ENCODE assay signal across 1 cellular context in the genomic region with DNA sequence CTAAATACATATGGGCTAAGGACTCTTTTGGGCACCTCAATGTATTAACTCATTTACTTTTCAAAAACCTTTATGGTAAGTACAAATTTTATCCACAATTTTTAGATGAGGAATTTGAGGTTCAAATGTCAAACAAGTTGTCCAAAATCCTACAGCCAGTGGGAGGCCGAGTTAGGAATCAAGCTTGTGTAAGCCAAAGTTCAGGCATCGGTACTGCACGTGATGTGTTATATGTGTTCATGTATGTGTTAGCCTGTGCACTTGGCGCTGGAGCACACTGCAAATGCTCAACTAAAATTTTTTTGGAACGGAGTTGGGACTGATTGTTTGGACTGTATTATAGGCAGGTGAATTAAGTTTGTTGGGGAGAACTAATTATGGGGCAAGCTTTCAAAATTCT.
TF ChIP-seq lines count a peak whose summit lies in the region.

No MANE protein-coding gene starts in this region.

TF ChIP-seq in HepG2, 621 proteins besides CTCF, POLR2A, EP300 and RAD21 (continued from another document):
- TF ChIP-seq, protein P1, sequence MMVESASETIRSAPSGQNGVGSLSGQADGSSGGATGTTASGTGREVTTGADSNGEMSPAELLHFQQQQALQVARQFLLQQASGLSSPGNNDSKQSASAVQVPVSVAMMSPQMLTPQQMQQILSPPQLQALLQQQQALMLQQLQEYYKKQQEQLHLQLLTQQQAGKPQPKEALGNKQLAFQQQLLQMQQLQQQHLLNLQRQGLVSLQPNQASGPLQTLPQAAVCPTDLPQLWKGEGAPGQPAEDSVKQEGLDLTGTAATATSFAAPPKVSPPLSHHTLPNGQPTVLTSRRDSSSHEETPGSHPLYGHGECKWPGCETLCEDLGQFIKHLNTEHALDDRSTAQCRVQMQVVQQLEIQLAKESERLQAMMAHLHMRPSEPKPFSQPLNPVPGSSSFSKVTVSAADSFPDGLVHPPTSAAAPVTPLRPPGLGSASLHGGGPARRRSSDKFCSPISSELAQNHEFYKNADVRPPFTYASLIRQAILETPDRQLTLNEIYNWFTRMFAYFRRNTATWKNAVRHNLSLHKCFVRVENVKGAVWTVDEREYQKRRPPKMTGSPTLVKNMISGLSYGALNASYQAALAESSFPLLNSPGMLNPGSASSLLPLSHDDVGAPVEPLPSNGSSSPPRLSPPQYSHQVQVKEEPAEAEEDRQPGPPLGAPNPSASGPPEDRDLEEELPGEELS (CRISPR knock-in tag; IDR thresholded peaks at IDR 0.05) = no peak
- TF ChIP-seq, protein P2, sequence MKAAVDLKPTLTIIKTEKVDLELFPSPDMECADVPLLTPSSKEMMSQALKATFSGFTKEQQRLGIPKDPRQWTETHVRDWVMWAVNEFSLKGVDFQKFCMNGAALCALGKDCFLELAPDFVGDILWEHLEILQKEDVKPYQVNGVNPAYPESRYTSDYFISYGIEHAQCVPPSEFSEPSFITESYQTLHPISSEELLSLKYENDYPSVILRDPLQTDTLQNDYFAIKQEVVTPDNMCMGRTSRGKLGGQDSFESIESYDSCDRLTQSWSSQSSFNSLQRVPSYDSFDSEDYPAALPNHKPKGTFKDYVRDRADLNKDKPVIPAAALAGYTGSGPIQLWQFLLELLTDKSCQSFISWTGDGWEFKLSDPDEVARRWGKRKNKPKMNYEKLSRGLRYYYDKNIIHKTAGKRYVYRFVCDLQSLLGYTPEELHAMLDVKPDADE (CRISPR knock-in tag; IDR thresholded peaks at IDR 0.05) = no peak
- no peak for TF ChIP-seq RNF219 (CRISPR knock-in tag; IDR thresholded peaks at IDR 0.05)
- no peak for TF ChIP-seq SIX1 (CRISPR knock-in tag; IDR thresholded peaks at IDR 0.05; ENCODE audit: borderline replicate concordance)
- TF ChIP-seq CHCHD3 (CRISPR knock-in tag; IDR thresholded peaks at IDR 0.05) = no peak
- TF ChIP-seq ZNF615 (CRISPR knock-in tag; IDR thresholded peaks at IDR 0.05; ENCODE audit: borderline replicate concordance) = no peak
- TF ChIP-seq ATAD3A (CRISPR knock-in tag; IDR thresholded peaks at IDR 0.05) = no peak
- no peak for TF ChIP-seq ZNF451 (CRISPR knock-in tag; IDR thresholded peaks at IDR 0.05)
- TF ChIP-seq SMYD3 (CRISPR knock-in tag; IDR thresholded peaks at IDR 0.05) = no peak
- TF ChIP-seq GATA4 (IDR thresholded peaks at IDR 0.05; ENCODE audit: borderline replicate concordance, low read depth) = no peak
- TF ChIP-seq ZNF790 (CRISPR knock-in tag; IDR thresholded peaks at IDR 0.05; ENCODE audit: borderline replicate concordance) = no peak
- TF ChIP-seq ATF4 (CRISPR knock-in tag; IDR thresholded peaks at IDR 0.05) = peak in 1 of 2 experiments; percentile 38; a peak in 1 of 4 replicates
- no peak for TF ChIP-seq RBM22 (optimal IDR thresholded peaks at IDR 0.05; ENCODE audit: low read length)
- no peak for TF ChIP-seq BRCA1 (CRISPR knock-in tag; IDR thresholded peaks at IDR 0.05)
- 0 out of 2 replicates have a peak, but pooled peaks have one; percentile 16 for TF ChIP-seq ZNF878 (CRISPR knock-in tag; IDR thresholded peaks at IDR 0.05)
- TF ChIP-seq, protein P3, sequence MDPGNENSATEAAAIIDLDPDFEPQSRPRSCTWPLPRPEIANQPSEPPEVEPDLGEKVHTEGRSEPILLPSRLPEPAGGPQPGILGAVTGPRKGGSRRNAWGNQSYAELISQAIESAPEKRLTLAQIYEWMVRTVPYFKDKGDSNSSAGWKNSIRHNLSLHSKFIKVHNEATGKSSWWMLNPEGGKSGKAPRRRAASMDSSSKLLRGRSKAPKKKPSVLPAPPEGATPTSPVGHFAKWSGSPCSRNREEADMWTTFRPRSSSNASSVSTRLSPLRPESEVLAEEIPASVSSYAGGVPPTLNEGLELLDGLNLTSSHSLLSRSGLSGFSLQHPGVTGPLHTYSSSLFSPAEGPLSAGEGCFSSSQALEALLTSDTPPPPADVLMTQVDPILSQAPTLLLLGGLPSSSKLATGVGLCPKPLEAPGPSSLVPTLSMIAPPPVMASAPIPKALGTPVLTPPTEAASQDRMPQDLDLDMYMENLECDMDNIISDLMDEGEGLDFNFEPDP (CRISPR knock-in tag; conservative IDR thresholded peaks at IDR 0.05) = 0 out of 2 replicates have a peak, but pooled peaks have one; percentile 54
- TF ChIP-seq ZMYM4 (CRISPR knock-in tag; IDR thresholded peaks at IDR 0.05) = no peak
- no peak for TF ChIP-seq ZNF605 (CRISPR knock-in tag; IDR thresholded peaks at IDR 0.05)
- no peak for TF ChIP-seq ZSCAN31 (CRISPR knock-in tag; IDR thresholded peaks at IDR 0.05; ENCODE audit: low read depth)
- TF ChIP-seq ZC3H13 (CRISPR knock-in tag; IDR thresholded peaks at IDR 0.05) = 0 out of 2 replicates have a peak, but pooled peaks have one; percentile 34
- no peak for TF ChIP-seq HNF1B (CRISPR knock-in tag; IDR thresholded peaks at IDR 0.05)
- TF ChIP-seq ZNF558 (CRISPR knock-in tag; IDR thresholded peaks at IDR 0.05; ENCODE audit: borderline replicate concordance) = no peak
- TF ChIP-seq ZNF530 (CRISPR knock-in tag; IDR thresholded peaks at IDR 0.05; ENCODE audit: low read depth) = no peak
- TF ChIP-seq ESRRA (CRISPR knock-in tag; IDR thresholded peaks at IDR 0.05; ENCODE audit: low read depth) = no peak
- peak; percentile 8; the same call in 1 of the 2 replicates for TF ChIP-seq TGIF2 (CRISPR knock-in tag; IDR thresholded peaks at IDR 0.05)
- TF ChIP-seq BCL6 (CRISPR knock-in tag; IDR thresholded peaks at IDR 0.05) = no peak
- TF ChIP-seq POLR2G (IDR thresholded peaks at IDR 0.05; ENCODE audit: low read depth, low read length) = peak; percentile 2; the same call in 1 of the 2 replicates
- TF ChIP-seq, protein P4, sequence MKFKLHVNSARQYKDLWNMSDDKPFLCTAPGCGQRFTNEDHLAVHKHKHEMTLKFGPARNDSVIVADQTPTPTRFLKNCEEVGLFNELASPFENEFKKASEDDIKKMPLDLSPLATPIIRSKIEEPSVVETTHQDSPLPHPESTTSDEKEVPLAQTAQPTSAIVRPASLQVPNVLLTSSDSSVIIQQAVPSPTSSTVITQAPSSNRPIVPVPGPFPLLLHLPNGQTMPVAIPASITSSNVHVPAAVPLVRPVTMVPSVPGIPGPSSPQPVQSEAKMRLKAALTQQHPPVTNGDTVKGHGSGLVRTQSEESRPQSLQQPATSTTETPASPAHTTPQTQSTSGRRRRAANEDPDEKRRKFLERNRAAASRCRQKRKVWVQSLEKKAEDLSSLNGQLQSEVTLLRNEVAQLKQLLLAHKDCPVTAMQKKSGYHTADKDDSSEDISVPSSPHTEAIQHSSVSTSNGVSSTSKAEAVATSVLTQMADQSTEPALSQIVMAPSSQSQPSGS (CRISPR knock-in tag; IDR thresholded peaks at IDR 0.05) = no peak
- TF ChIP-seq KDM2A (CRISPR knock-in tag; IDR thresholded peaks at IDR 0.05; ENCODE audit: borderline replicate concordance, low read depth) = no peak
TF ChIP-seq in HepG2: peak in this region for 14.
